In genomic region chr1:194133152-194133551, GRCh38 we compare ENCODE assay signal across 31 cellular contexts.
"Had no signal": no experiment of that assay in that cellular context is flagged by ENCODE, and none has a peak within 500 bp of the region (broad histone marks: within the 10 kb centered on the region; RNA-seq: fewer than 3 reads in every experiment).

No MANE protein-coding gene starts in this region.

- H3K36me3 ChIP-seq: brain microvascular endothelial cell, esophagus muscularis mucosa, gastrocnemius medialis, heart right ventricle, WERI-Rb-1 had no signal

- H3K9me3 ChIP-seq: esophagus muscularis mucosa, gastrocnemius medialis, heart right ventricle had no signal

- H3K4me1 ChIP-seq: esophagus muscularis mucosa, foreskin keratinocyte, gastrocnemius medialis, heart right ventricle had no signal

- H3K27ac ChIP-seq: brain microvascular endothelial cell, esophagus muscularis mucosa, foreskin keratinocyte, gastrocnemius medialis, heart right ventricle, hepatocyte, WERI-Rb-1 had no signal

- H3K79me2 ChIP-seq: hepatocyte had no signal

- FAIRE-seq: astrocyte, colon had no signal

- H3K4me2 ChIP-seq: hepatocyte had no signal

- DNase-seq: activated B cell treated with CpG ODN at 0.5 μM for 24 hours; activated CD4-positive, alpha-beta T cell treated with anti-CD3 and anti-CD28 coated beads for 48 hours; activated CD4-positive, alpha-beta T cell treated with anti-CD3 and anti-CD28 coated beads, Interleukin-2, amount 50 U/mL, for 1 hour; activated CD4-positive, alpha-beta T cell treated with anti-CD3 and anti-CD28 coated beads, Interleukin-2, amount 50 U/mL, for 48 hours; activated CD8-positive, alpha-beta memory T cell treated with anti-CD3 and anti-CD28 coated beads for 24 hours; activated CD8-positive, alpha-beta T cell treated with anti-CD3 and anti-CD28 coated beads for 36 hours; activated effector memory CD4-positive, alpha-beta T cell treated with Interleukin-2 at 50 U/mL for 16 hours; activated gamma-delta T cell treated with Interleukin-2 at 50 U/mL for 16 hours; activated naive CD4-positive, alpha-beta T cell treated with anti-CD3 and anti-CD28 coated beads, Interleukin-2, amount 50 U/mL, for 16 hours; activated naive CD4-positive, alpha-beta T cell treated with Interleukin-2 at 50 U/mL for 16 hours; activated T-cell treated with anti-CD3 and anti-CD28 coated beads, Interleukin-2, amount 50 U/mL, for 4 hours; amniotic stem cell; anterior cingulate cortex; brain microvascular endothelial cell; caudate nucleus; cortex of kidney; dermis blood vessel endothelial cell; effector CD4-positive, alpha-beta T cell; effector memory CD8-positive, alpha-beta T cell; erythroblast; foreskin keratinocyte; gastrocnemius medialis; heart right ventricle; T1000; WERI-Rb-1 had no signal

- H3K4me3 ChIP-seq: esophagus muscularis mucosa, gastrocnemius medialis, heart right ventricle, hepatocyte had no signal

- H2AFZ ChIP-seq: hepatocyte had no signal

- H3K27me3 ChIP-seq: brain microvascular endothelial cell, esophagus muscularis mucosa, foreskin keratinocyte, gastrocnemius medialis, heart right ventricle, hepatocyte had no signal

- ATAC-seq: activated CD4-positive, CD25-positive, alpha-beta regulatory T cell treated with anti-CD3 and anti-CD28 coated beads, Interleukin-2, amount 50 U/mL, for 24 hours; activated CD8-positive, alpha-beta T cell treated with anti-CD3 and anti-CD28 coated beads for 36 hours; activated T-cell treated with anti-CD3 and anti-CD28 coated beads, Interleukin-2, amount 50 U/mL, for 4 hours; activated T-helper 17 cell treated with anti-CD3 and anti-CD28 coated beads, Interleukin-2, amount 50 U/mL, for 72 hours; effector memory CD8-positive, alpha-beta T cell; foreskin keratinocyte; gastrocnemius medialis; heart right ventricle had no signal
